Comparison of ENCODE assay signal across 18 cellular contexts in the genomic region with DNA sequence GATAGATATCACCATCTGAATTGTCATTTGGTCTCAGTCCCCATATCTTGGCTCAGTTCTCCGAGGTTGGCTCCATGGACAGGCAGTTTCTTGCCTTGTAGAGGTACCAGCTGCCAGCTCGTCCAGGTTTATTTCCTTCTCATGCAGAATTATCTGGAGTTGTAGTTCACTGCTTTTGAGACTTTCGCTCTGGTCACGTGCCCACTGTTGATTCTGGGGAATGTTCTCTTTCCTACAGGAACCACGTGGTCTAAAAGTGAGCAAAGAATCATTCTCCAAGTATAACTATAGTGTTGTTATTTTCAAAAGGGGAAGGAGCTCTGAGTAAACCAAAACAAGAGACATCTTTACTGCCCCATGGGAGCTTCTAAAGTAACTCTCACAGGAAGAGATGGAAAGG. TPM values are rescaled to one million over a fixed set of nuclear protein-coding genes. Genes with fewer than 3 reads are reported as not detected.
DNase-seq lines count a peak whose midpoint lies in the region; ATAC-seq and TF ChIP-seq lines count a peak whose summit lies in the region.
"Had no signal": no experiment of that assay in that cellular context is flagged by ENCODE, and none has a peak within 500 bp of the region (broad histone marks: within the 10 kb centered on the region; RNA-seq: fewer than 3 reads in every experiment).

No MANE protein-coding gene starts in this region.

- H4K20me1 ChIP-seq in BLaER1 (no peaks in the 10 kb centered on the region), H9 (ENCODE audit: control insufficient read depth, insufficient read depth, insufficient read length) (no peaks in the 10 kb centered on the region)

- H3K9ac ChIP-seq in BLaER1 (no peak overlapping the region; the same call in 1 of the 2 replicates), H9 (ENCODE audit: extremely low read depth, insufficient read length, low read length) (no peak overlapping the region)

- no peak overlapping the region for H3K18ac ChIP-seq in H9 (ENCODE audit: insufficient read length, low read depth, low read length)

- H3K4me1 Mint-ChIP-seq in H9 = 0 out of 4 replicates have a peak, but pooled peaks cover 0 to under 1% of the 10 kb centered on the region in 2 experiments
- H3K4me1 Mint-ChIP-seq in nephron = peaks cover 12% of the 10 kb centered on the region
- H3K4me1 Mint-ChIP-seq in stimulated activated effector memory CD8-positive, alpha-beta T cell treated with anti-CD3 and anti-CD28 coated beads, Interleukin-12 subunit alpha, Interleukin-12 subunit beta, amount 100 ng/mL, for 72 hours = no peaks in the 10 kb centered on the region
- H3K4me1 Mint-ChIP-seq: CD4-positive, CD25-positive, alpha-beta regulatory T cell had no signal

- H3K4me2 ChIP-seq in BLaER1 (peak overlapping the region; percentile 83), H9 (ENCODE audit: insufficient read depth, insufficient read length, low read length) (no peak overlapping the region)
- H3K4me2 ChIP-seq: PC-9 had no signal

- no CpG with 5 or more reads among the region's 5 CpGs for WGBS in H9 (ENCODE audit: extremely low coverage, insufficient read length, low lambda C conversion rate)
- 30 to 42% methylated on average over 5 of the region's 5 CpGs for WGBS in body of pancreas, 2 donors

- no peak overlapping the region for H3K23ac ChIP-seq in H9 (ENCODE audit: insufficient read length, low read depth, low read length)

- no peak overlapping the region for H2BK12ac ChIP-seq in H9 (ENCODE audit: insufficient read length, low read depth, low read length)

- H3K36me3 Mint-ChIP-seq in H9 (ENCODE audit: insufficient read depth in 1 of 3, low read depth in 3 of 3) (no peaks in the 10 kb centered on the region), nephron (ENCODE audit: low read depth) (no peaks in the 10 kb centered on the region)
- no peaks in the 10 kb centered on the region for H3K36me3 Mint-ChIP-seq in stimulated activated effector memory CD8-positive, alpha-beta T cell treated with anti-CD3 and anti-CD28 coated beads, Interleukin-12 subunit alpha, Interleukin-12 subunit beta, amount 100 ng/mL, for 72 hours
- H3K36me3 Mint-ChIP-seq: CD4-positive, CD25-positive, alpha-beta regulatory T cell had no signal

- H2BK120ac ChIP-seq in H9 (ENCODE audit: low read depth, low read length, poor library complexity, severe bottlenecking) = no peak overlapping the region

- TF ChIP-seq POLR2A in body of pancreas (IDR thresholded peaks at IDR 0.05) = no peak

- no peaks in the 10 kb centered on the region for H3K79me1 ChIP-seq in H9 (ENCODE audit: insufficient read depth, low read depth, low read length, poor library complexity, severe bottlenecking)

- no peak overlapping the region for H4K91ac ChIP-seq in H9 (ENCODE audit: insufficient read length, low read depth, low read length)

- DNase-seq in H9 (no peak), body of pancreas (peak; percentile 36 to 67 (median 45)), A172 (ENCODE audit: low spot score) (no peak), lower lobe of right lung (no peak), SKM-1 (lab: John Stamatoyannopoulos, UW; ENCODE audit: unreplicated experiment) (no peak)
- no peak for DNase-seq in stimulated activated effector memory CD8-positive, alpha-beta T cell treated with anti-CD3 and anti-CD28 coated beads, Interleukin-12 subunit alpha, Interleukin-12 subunit beta, amount 100 ng/mL, for 72 hours (ENCODE audit: low spot score in 2 of 2)
- DNase-seq: Calu3; CD4-positive, CD25-positive, alpha-beta regulatory T cell; GDM1; Kasumi-1; NCI-H1436 treated with DMSO at 0.1 percent for 48 hours; NCI-H2171; NCI-H774; PC-9 had no signal

- H3K4me3 Mint-ChIP-seq in H9 (no peak overlapping the region), nephron (no peak overlapping the region)
- no peak overlapping the region for H3K4me3 Mint-ChIP-seq in stimulated activated effector memory CD8-positive, alpha-beta T cell treated with anti-CD3 and anti-CD28 coated beads, Interleukin-12 subunit alpha, Interleukin-12 subunit beta, amount 100 ng/mL, for 72 hours
- H3K4me3 Mint-ChIP-seq: CD4-positive, CD25-positive, alpha-beta regulatory T cell had no signal

- H3K27me3 ChIP-seq in BLaER1 = no peaks in the 10 kb centered on the region
- no peaks in the 10 kb centered on the region; the same call in 1 of the 2 replicates for H3K27me3 ChIP-seq in H9 (ENCODE audit: insufficient read depth, low read length)
- H3K27me3 ChIP-seq in body of pancreas = no peaks in the 10 kb centered on the region
- no peaks in the 10 kb centered on the region for H3K27me3 ChIP-seq in lower lobe of right lung (ENCODE audit: low read depth)

- no peak overlapping the region for H2BK15ac ChIP-seq in H9 (ENCODE audit: low read depth, low read length)

- H4K5ac ChIP-seq in H9 (ENCODE audit: insufficient read length, low read depth, low read length) = no peak overlapping the region

- H3K9me3 Mint-ChIP-seq in H9 (peaks cover 0 to 2% of the 10 kb centered on the region in 2 experiments; a peak in 1 of 5 replicates), nephron (no peaks in the 10 kb centered on the region)
- no peaks in the 10 kb centered on the region for H3K9me3 Mint-ChIP-seq in stimulated activated effector memory CD8-positive, alpha-beta T cell treated with anti-CD3 and anti-CD28 coated beads, Interleukin-12 subunit alpha, Interleukin-12 subunit beta, amount 100 ng/mL, for 72 hours

- H2BK20ac ChIP-seq in H9 (ENCODE audit: low read depth, low read length, poor library complexity, severe bottlenecking) = no peak overlapping the region

- H3K4me3 ChIP-seq in BLaER1 = no peak overlapping the region; the same call in 1 of the 2 replicates
- no peak overlapping the region for H3K4me3 ChIP-seq in body of pancreas
- no peak overlapping the region for H3K4me3 ChIP-seq in lower lobe of right lung
- H3K4me3 ChIP-seq: PC-9 had no signal

- TF ChIP-seq CTCF in H9 (conservative IDR thresholded peaks at IDR 0.05) (no peak), body of pancreas (IDR thresholded peaks at IDR 0.05) (no peak), nephron (IDR thresholded peaks at IDR 0.05; ENCODE audit: unreplicated experiment in 3 of 3) (no peak), lower lobe of right lung (IDR thresholded peaks at IDR 0.05) (no peak)

- H3T11ph ChIP-seq in H9 (ENCODE audit: low read length) = no peak overlapping the region

- H3K36me3 ChIP-seq in BLaER1 = no peaks in the 10 kb centered on the region
- H3K36me3 ChIP-seq in body of pancreas (replicated peaks in 1 of 2; ENCODE audit: insufficient read depth in 1 of 2, low read depth in 2 of 2) = no peaks in the 10 kb centered on the region
- H3K36me3 ChIP-seq in lower lobe of right lung = no peaks in the 10 kb centered on the region

- H3K14ac ChIP-seq in H9 (ENCODE audit: insufficient read depth, low read length) = no peak overlapping the region; the same call in 1 of the 2 replicates

- no peaks in the 10 kb centered on the region for H3K27me3 Mint-ChIP-seq in H9 (ENCODE audit: low read depth)
- H3K27me3 Mint-ChIP-seq in nephron (ENCODE audit: low read depth) = no peaks in the 10 kb centered on the region
- H3K27me3 Mint-ChIP-seq: CD4-positive, CD25-positive, alpha-beta regulatory T cell had no signal

- H3K4me1 ChIP-seq in BLaER1 (peaks cover 40% of the 10 kb centered on the region), H9 (ENCODE audit: insufficient read depth, low read length) (no peaks in the 10 kb centered on the region), body of pancreas (no peaks in the 10 kb centered on the region), lower lobe of right lung (no peaks in the 10 kb centered on the region)

- no peaks in the 10 kb centered on the region for H3K79me2 ChIP-seq in H9 (ENCODE audit: insufficient read depth, low read length)

- H4K8ac ChIP-seq in H9 (replicated peaks; ENCODE audit: insufficient read length, low read depth, low read length) = no peak overlapping the region

- peak overlapping the region; percentile 40 for H2AFZ ChIP-seq in H9 (ENCODE audit: low read length)
- H2AFZ ChIP-seq: PC-9 had no signal

- H3K9me3 ChIP-seq in BLaER1 = peaks cover 16% of the 10 kb centered on the region; the same call in 1 of the 2 replicates
- no peaks in the 10 kb centered on the region for H3K9me3 ChIP-seq in H9 (ENCODE audit: control insufficient read depth, low read depth, low read length)
- no peaks in the 10 kb centered on the region for H3K9me3 ChIP-seq in body of pancreas
- H3K9me3 ChIP-seq in lower lobe of right lung = no peaks in the 10 kb centered on the region

- ATAC-seq in body of pancreas (peak; percentile 59), lower lobe of right lung (no peak)
- ATAC-seq in stimulated activated effector memory CD8-positive, alpha-beta T cell treated with anti-CD3 and anti-CD28 coated beads, Interleukin-12 subunit alpha, Interleukin-12 subunit beta, amount 100 ng/mL, for 72 hours = no peak
- ATAC-seq: Right ventricle myocardium inferior had no signal

- no peak overlapping the region for H2AK5ac ChIP-seq in H9 (ENCODE audit: insufficient read length, low read length)

- H3K27ac Mint-ChIP-seq in H9 = peak overlapping the region in 1 of 3 experiments; percentile 58; a peak in 2 of 7 replicates
- peak overlapping the region in 2 of 3 experiments; percentile 22 to 23 for H3K27ac Mint-ChIP-seq in nephron
- H3K27ac Mint-ChIP-seq in stimulated activated effector memory CD8-positive, alpha-beta T cell treated with anti-CD3 and anti-CD28 coated beads, Interleukin-12 subunit alpha, Interleukin-12 subunit beta, amount 100 ng/mL, for 72 hours = no peak overlapping the region
- H3K27ac Mint-ChIP-seq: CD4-positive, CD25-positive, alpha-beta regulatory T cell had no signal

- H3K27ac ChIP-seq in BLaER1 (peak overlapping the region; percentile 72; the same call in 1 of the 2 replicates), H9 (ENCODE audit: insufficient read length, low read depth, low read length) (no peak overlapping the region), body of pancreas (no peak overlapping the region), lower lobe of right lung (no peak overlapping the region)
- H3K27ac ChIP-seq: PC-9 had no signal

- H2BK5ac ChIP-seq in H9 (ENCODE audit: insufficient read length, low read length) = no peak overlapping the region

- H3K56ac ChIP-seq in H9 (ENCODE audit: insufficient read length, low read depth, low read length) = no peak overlapping the region

- H3K23me2 ChIP-seq in H9 (ENCODE audit: insufficient read length, low read depth, low read length, poor library complexity, severe bottlenecking) = no peaks in the 10 kb centered on the region

- H3K4ac ChIP-seq in H9 (ENCODE audit: low read depth, low read length) = no peak overlapping the region

- intact Hi-C loops in body of pancreas (cut with DNase I) = no loop called here
- intact Hi-C loops in lower lobe of right lung (cut with DNase I) = no loop called here

RNA-seq across cellular contexts. Expression of a gene that starts 41.2 kb away (rescaled TPM):
- 0.15 and 0.24 TPM in 2 replicates for total RNA-seq in H9 (2021)
- 10 to 100 TPM in 1 of 2 donors, under 1 TPM in 1; 0.66 to 10.1 TPM for total RNA-seq in body of pancreas
- total RNA-seq in A172 (2014; rRNA removed; shearing (Covaris generic)) = 7.6 and 9.9 TPM in 2 replicates
- 20.1 TPM for total RNA-seq in lower lobe of right lung
- total RNA-seq: A673 had no signal

Comparison
In these comparisons a context has a peak if more than half of its experiments do, and no peak if none do; other contexts are left out.
1. DNase-seq: peak in body of pancreas (4 of 4); none in H9 (single experiment), stimulated activated effector memory CD8-positive, alpha-beta T cell treated with anti-CD3 and anti-CD28 coated beads, Interleukin-12 subunit alpha, Interleukin-12 subunit beta, amount 100 ng/mL, for 72 hours (0 of 2), A172 (single experiment), lower lobe of right lung (single experiment) and SKM-1 (single experiment).